In genomic region chr17:81909966-81910839, GRCh38 we compare ENCODE assay signal across 8 cellular contexts. TPM values are rescaled to one million over a fixed set of nuclear protein-coding genes. Genes with fewer than 3 reads are reported as not detected.
DNase-seq lines count a peak whose midpoint lies in the region; TF ChIP-seq lines count a peak whose summit lies in the region.

No MANE protein-coding gene starts in this region.

- H3K9me3 Mint-ChIP-seq in activated CD4-positive, alpha-beta memory T cell treated with anti-CD3 and anti-CD28 coated beads for 36 hours = no peaks in the 10 kb centered on the region

- H3K9me3 ChIP-seq in cardiac muscle cell (ENCODE audit: low read depth) (no peaks in the 10 kb centered on the region), iPS DF 6.9 (ENCODE audit: control insufficient read depth, insufficient read depth, low read length) (no peaks in the 10 kb centered on the region), smooth muscle cell (replicated peaks; ENCODE audit: low read depth) (no peaks in the 10 kb centered on the region)

- peaks cover 4% of the 10 kb centered on the region for H3K4me1 Mint-ChIP-seq in activated CD4-positive, alpha-beta memory T cell treated with anti-CD3 and anti-CD28 coated beads for 36 hours (ENCODE audit: low read depth)

- H3K36me3 Mint-ChIP-seq in activated CD4-positive, alpha-beta memory T cell treated with anti-CD3 and anti-CD28 coated beads for 36 hours = peaks cover 18% of the 10 kb centered on the region

- intact Hi-C loops in cardiac septum (cut with DNase I) = no loop called here
- intact Hi-C loops in activated CD4-positive, alpha-beta memory T cell treated with anti-CD3 and anti-CD28 coated beads for 36 hours (cut with micrococcal nuclease) = loop anchor here (5.0 kb wide), 2 partner anchors 38 to 52 kb away; partner anchors contain the start of genes ARHGDIA and NOTUM

- peak overlapping the region; percentile 63 for H3K4me3 ChIP-seq in cardiac muscle cell
- H3K4me3 ChIP-seq in iPS DF 6.9 (ENCODE audit: low read length) = peak overlapping the region; percentile 80
- peak overlapping the region; percentile 81 for H3K4me3 ChIP-seq in smooth muscle cell

- H3K27me3 Mint-ChIP-seq in activated CD4-positive, alpha-beta memory T cell treated with anti-CD3 and anti-CD28 coated beads for 36 hours = no peaks in the 10 kb centered on the region

- no peaks in the 10 kb centered on the region for H3K27me3 ChIP-seq in cardiac muscle cell
- H3K27me3 ChIP-seq in iPS DF 6.9 (ENCODE audit: control insufficient read depth, insufficient read depth, low read length) = no peaks in the 10 kb centered on the region
- H3K27me3 ChIP-seq in smooth muscle cell (ENCODE audit: low read depth) = no peaks in the 10 kb centered on the region

- peaks cover 43% of the 10 kb centered on the region for H4K20me1 ChIP-seq in smooth muscle cell (ENCODE audit: low read depth)

- peak overlapping the region; percentile 99 for H3K4me2 ChIP-seq in smooth muscle cell

- in situ Hi-C loops in ACHN (cut with HindIII; ENCODE audit: low pct_ligation_motif_present, low pct_unique_long_range_greater_than_20kb, low sequenced_read_pairs) = no loop called here

- POLR2A ChIA-PET in activated CD4-positive, alpha-beta memory T cell treated with anti-CD3 and anti-CD28 coated beads for 36 hours (lab: Charles Lee) = no interaction called here

- H2AFZ ChIP-seq in smooth muscle cell (ENCODE audit: low read depth) = no peak overlapping the region

- H3F3A ChIP-seq in smooth muscle cell (ENCODE audit: low read depth) = peaks cover 9% of the 10 kb centered on the region

- WGBS in iPS DF 6.9 (ENCODE audit: insufficient coverage, insufficient read length) = no CpG with 5 or more reads among the region's 23 CpGs
- WGBS in smooth muscle cell (ENCODE audit: low lambda C conversion rate) = 44% methylated on average over 22 of the region's 23 CpGs

- H3K9ac ChIP-seq in smooth muscle cell (ENCODE audit: low read depth) = peak overlapping the region; percentile 62

- CTCF ChIA-PET in activated CD4-positive, alpha-beta memory T cell treated with anti-CD3 and anti-CD28 coated beads for 36 hours (lab: Charles Lee) = interaction anchor here (0.9 kb wide), 1 partner anchor 40 kb away, joined by 4 read pairs; no protein-coding TSS in a partner anchor

- DNase-seq in cardiac muscle cell (ENCODE audit: low read depth in 1 of 2, low spot score in 1 of 2) (peak in 1 of 2 donors; percentile 55), cardiac septum (ENCODE audit: low spot score) (no peak), iPS DF 6.9 (ENCODE audit: low read depth, low spot score) (no peak), smooth muscle cell (lab: John Stamatoyannopoulos, UW; ENCODE audit: unreplicated experiment) (no peak), globus pallidus (ENCODE audit: low spot score) (no peak), SW480 (ENCODE audit: low spot score) (no peak), ACHN (no peak)
- no peak for DNase-seq in activated CD4-positive, alpha-beta memory T cell treated with anti-CD3 and anti-CD28 coated beads for 36 hours

- peaks cover 10% of the 10 kb centered on the region for H3K79me2 ChIP-seq in smooth muscle cell (ENCODE audit: low read depth)

- H3K27ac ChIP-seq in cardiac muscle cell = peak overlapping the region; percentile 72
- no peak overlapping the region for H3K27ac ChIP-seq in iPS DF 6.9 (ENCODE audit: low read length)
- H3K27ac ChIP-seq in smooth muscle cell (ENCODE audit: low read depth) = no peak overlapping the region

- H3K36me3 ChIP-seq in cardiac muscle cell (peaks cover 20% of the 10 kb centered on the region), iPS DF 6.9 (ENCODE audit: control insufficient read depth, insufficient read depth, low read length) (peaks cover 36% of the 10 kb centered on the region), smooth muscle cell (ENCODE audit: low read depth) (no peaks in the 10 kb centered on the region)

- H3K4me3 Mint-ChIP-seq in activated CD4-positive, alpha-beta memory T cell treated with anti-CD3 and anti-CD28 coated beads for 36 hours = peak overlapping the region; percentile 85

- TF ChIP-seq CTCF in cardiac muscle cell (IDR thresholded peaks at IDR 0.05; ENCODE audit: low read depth, low read length) = no peak
- no peak for TF ChIP-seq CTCF in smooth muscle cell (IDR thresholded peaks at IDR 0.05; ENCODE audit: borderline replicate concordance, insufficient read depth, poor library complexity, severe bottlenecking)

- H3K4me1 ChIP-seq in cardiac muscle cell (ENCODE audit: low read depth) = peaks cover 8% of the 10 kb centered on the region
- peaks cover 5% of the 10 kb centered on the region for H3K4me1 ChIP-seq in iPS DF 6.9 (ENCODE audit: control insufficient read depth, insufficient read depth, low read length)
- H3K4me1 ChIP-seq in smooth muscle cell (ENCODE audit: low read depth) = peaks cover 4% of the 10 kb centered on the region

- no peak overlapping the region for H3K27ac Mint-ChIP-seq in activated CD4-positive, alpha-beta memory T cell treated with anti-CD3 and anti-CD28 coated beads for 36 hours

RNA-seq across cellular contexts. Expression of gene PCYT2, which starts 1.0 kb away (rescaled TPM):
- total RNA-seq in cardiac muscle cell (83.8 and 111 TPM in 2 replicates), cardiac septum (47.1 TPM), smooth muscle cell (10.3 and 11.4 TPM in 2 replicates)
- polyA plus RNA-seq in cardiac muscle cell (73.3 and 138 TPM in 2 replicates), smooth muscle cell (27.9 and 50.6 TPM in 2 replicates)
- 10 to 100 TPM; 28.8 to 29.7 TPM for total RNA-seq in activated CD4-positive, alpha-beta memory T cell treated with anti-CD3 and anti-CD28 coated beads for 36 hours

RNA-seq across cellular contexts. Expression of gene SIRT7, which starts 7.8 kb away (rescaled TPM):
- total RNA-seq in cardiac muscle cell = 10.4 and 26.7 TPM in 2 replicates
- 13.3 and 16.7 TPM in 2 replicates for polyA plus RNA-seq in cardiac muscle cell
- 8.3 TPM for total RNA-seq in cardiac septum
- total RNA-seq in activated CD4-positive, alpha-beta memory T cell treated with anti-CD3 and anti-CD28 coated beads for 36 hours = 10 to 100 TPM; 32.0 to 33.1 TPM
- total RNA-seq in smooth muscle cell = 9.5 and 19.9 TPM in 2 replicates
- 10.1 and 27.9 TPM in 2 replicates for polyA plus RNA-seq in smooth muscle cell

RNA-seq across cellular contexts. Expression of gene NPB, which starts 8.2 kb away (rescaled TPM):
- total RNA-seq in cardiac muscle cell = 2.3 and 9.1 TPM in 2 replicates
- 1.2 and 6.6 TPM in 2 replicates for polyA plus RNA-seq in cardiac muscle cell
- 0.51 TPM for total RNA-seq in cardiac septum
- total RNA-seq in activated CD4-positive, alpha-beta memory T cell treated with anti-CD3 and anti-CD28 coated beads for 36 hours = not detected
- total RNA-seq in smooth muscle cell = 7.9 TPM in 1 of 2 replicates, not detected in the other
- 13.6 and 14.4 TPM in 2 replicates for polyA plus RNA-seq in smooth muscle cell

RNA-seq across cellular contexts. Expression of gene MAFG, which starts 17.3 kb away (rescaled TPM):
- 14.8 and 16.1 TPM in 2 replicates for total RNA-seq in cardiac muscle cell
- polyA plus RNA-seq in cardiac muscle cell = 23.9 and 27.0 TPM in 2 replicates
- 24.4 TPM for total RNA-seq in cardiac septum
- 10 to 100 TPM; 23.4 to 24.1 TPM for total RNA-seq in activated CD4-positive, alpha-beta memory T cell treated with anti-CD3 and anti-CD28 coated beads for 36 hours
- 13.7 and 15.3 TPM in 2 replicates for total RNA-seq in smooth muscle cell
- 30.3 and 39.0 TPM in 2 replicates for polyA plus RNA-seq in smooth muscle cell

RNA-seq across cellular contexts. Expression of gene ANAPC11, which starts 18.7 kb away (rescaled TPM):
- total RNA-seq in cardiac muscle cell (128 and 178 TPM in 2 replicates), cardiac septum (131 TPM), smooth muscle cell (147 and 222 TPM in 2 replicates)
- polyA plus RNA-seq in cardiac muscle cell (368 and 407 TPM in 2 replicates), smooth muscle cell (428 and 444 TPM in 2 replicates)
- total RNA-seq in activated CD4-positive, alpha-beta memory T cell treated with anti-CD3 and anti-CD28 coated beads for 36 hours = 100 to 1,000 TPM; 172 to 173 TPM
